ENCODE assay signal across 24 cellular contexts in the genomic region with DNA sequence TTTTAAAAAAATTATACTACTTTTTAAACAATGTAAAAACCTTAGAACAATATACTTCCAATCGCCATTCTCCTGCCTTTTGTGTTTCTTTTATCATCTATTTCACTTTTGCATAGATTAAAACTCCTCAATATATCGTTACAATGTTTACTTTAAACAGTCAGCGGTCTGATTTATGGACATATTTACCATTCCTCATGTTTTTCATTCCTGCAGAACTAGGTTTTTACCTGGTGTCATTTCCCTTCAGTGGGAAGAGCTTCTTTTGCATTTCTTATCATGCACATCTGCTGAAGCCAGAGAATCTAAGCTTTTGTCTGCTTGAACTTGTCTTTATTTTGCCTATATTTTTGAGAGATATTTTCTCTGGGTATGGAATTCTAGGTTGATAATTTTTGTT.
"Had no signal": no experiment of that assay in that cellular context is flagged by ENCODE, and none has a peak within 500 bp of the region (broad histone marks: within the 10 kb centered on the region; RNA-seq: fewer than 3 reads in every experiment).

No MANE protein-coding gene starts in this region.

- H3K79me2 ChIP-seq: parathyroid adenoma had no signal

- H3K9me3 ChIP-seq: ovary, psoas muscle, right lobe of liver, sigmoid colon, thoracic aorta, thyroid gland, vagina had no signal

- H3K9ac ChIP-seq: neural progenitor cell, parathyroid adenoma had no signal

- DNase-seq: occipital lobe; ovary; posterior cingulate gyrus; psoas muscle; right cardiac atrium; right lobe of liver; sigmoid colon; small intestine; stimulated activated CD4-positive, alpha-beta T cell treated with anti-CD3 and anti-CD28 coated beads, Interleukin-15, amount 100 ng/mL, for 24 hours; stimulated activated CD4-positive, alpha-beta T cell treated with anti-CD3 and anti-CD28 coated beads, Interleukin-2, amount 100 ng/mL, for 24 hours; stimulated activated CD4-positive, alpha-beta T cell treated with anti-CD3 and anti-CD28 coated beads, Interleukin-2, amount 100 ng/mL, for 48 hours; stimulated activated CD4-positive, alpha-beta T cell treated with anti-CD3 and anti-CD28 coated beads, Interleukin-4, amount 100 ng/mL, for 24 hours; stimulated activated naive B cell treated with anti-CD40 and anti-IgM and Interleukin-4, amounts not matched to agents 10 μg/mL and 1 μg/mL and 100 μg/mL, for 72 hours; stimulated activated naive CD4-positive, alpha-beta T cell treated with Interleukin-2 at 50 U/mL for 16 hours; stomach; thyroid gland; upper lobe of left lung had no signal

- H3K27ac ChIP-seq: neural progenitor cell, ovary, parathyroid adenoma, psoas muscle, right lobe of liver, sigmoid colon, stomach, thoracic aorta, thyroid gland, tibial nerve, upper lobe of left lung, vagina had no signal

- H3K4me2 ChIP-seq: neural progenitor cell had no signal

- H3K36me3 ChIP-seq: neural progenitor cell, ovary, right lobe of liver, sigmoid colon, stomach, thoracic aorta, thyroid gland, tibial nerve, upper lobe of left lung, vagina had no signal

- H3K4me1 ChIP-seq: neural progenitor cell, parathyroid adenoma, psoas muscle, right lobe of liver, sigmoid colon, stomach, thyroid gland, tibial nerve, upper lobe of left lung, vagina had no signal

- FAIRE-seq: small intestine, urothelium cell line had no signal

- H3K4me3 ChIP-seq: neural progenitor cell, ovary, psoas muscle, right lobe of liver, sigmoid colon, stomach, thoracic aorta, thyroid gland, tibial nerve, upper lobe of left lung, vagina had no signal

- H3K27me3 ChIP-seq: neural progenitor cell, ovary, right lobe of liver, sigmoid colon, stomach, thyroid gland, tibial nerve, upper lobe of left lung, vagina had no signal

- ATAC-seq: psoas muscle; right cardiac atrium; right lobe of liver; stimulated activated effector memory CD8-positive, alpha-beta T cell treated with anti-CD3 and anti-CD28 coated beads, Interleukin-12 subunit alpha, Interleukin-12 subunit beta, amount 100 ng/mL, for 72 hours; stimulated activated naive B cell treated with anti-CD40 and anti-IgM and Interleukin-4, amounts not matched to agents 10 μg/mL and 1 μg/mL and 100 μg/mL, for 72 hours had no signal

- H2AFZ ChIP-seq: neural progenitor cell, parathyroid adenoma had no signal
